ENCODE assay signal across 16 cellular contexts in genomic region chr11:70016666-70017347, GRCh38.
A peak's percentile ranks its signal among the peaks of the same experiment; 100 is the strongest.
DNase-seq lines count a peak whose midpoint lies in the region; ATAC-seq and TF ChIP-seq lines count a peak whose summit lies in the region.
"Had no signal": no experiment of that assay in that cellular context is flagged by ENCODE, and none has a peak within 500 bp of the region (broad histone marks: within the 10 kb centered on the region; RNA-seq: fewer than 3 reads in every experiment).

No MANE protein-coding gene starts in this region.

- DNase-seq in AG09319 (ENCODE audit: extremely low read depth, low read depth) (peak; percentile 23), LHCN-M2 (ENCODE audit: low read depth) (peak; percentile 43), brain microvascular endothelial cell (peak; percentile 36), kidney glomerular epithelial cell (lab: John Stamatoyannopoulos, UW) (peak; percentile 39), GM13977 (ENCODE audit: low spot score) (no peak), NCI-H1417 (lab: John Stamatoyannopoulos, UW) (no peak)
- no peak for DNase-seq in effector memory CD4-positive, alpha-beta T cell
- DNase-seq: activated CD4-positive, alpha-beta T cell treated with anti-CD3 and anti-CD28 coated beads for 4 hours; activated effector memory CD4-positive, alpha-beta T cell treated with Interleukin-2 at 50 U/mL for 16 hours; left colon; NCI-H1417 treated with DMSO at 0.1 percent for 48 hours; upper lobe of left lung had no signal

- in situ Hi-C loops in brain microvascular endothelial cell (cut with HindIII; ENCODE audit: low pct_ligation_motif_present, low sequenced_read_pairs), result no loop called here
- in situ Hi-C loops in GM13977 (cut with MboI; ENCODE audit: low pct_unique_long_range_greater_than_20kb, low sequenced_read_pairs, unreplicated experiment), result no loop called here

- no peaks in the 10 kb centered on the region for H3K4me1 Mint-ChIP-seq in stimulated activated memory B cell treated with anti-CD40 and anti-IgM and Interleukin-4, amounts not matched to agents 10 μg/mL and 1 μg/mL and 100 μg/mL, for 72 hours
- H3K4me1 Mint-ChIP-seq: B cell had no signal

- no peaks in the 10 kb centered on the region for H3K9me3 ChIP-seq in effector memory CD4-positive, alpha-beta T cell (ENCODE audit: control insufficient read depth, low read length)
- H3K9me3 ChIP-seq: upper lobe of left lung had no signal

- ATAC-seq in stimulated activated memory B cell treated with anti-CD40 and anti-IgM and Interleukin-4, amounts not matched to agents 10 μg/mL and 1 μg/mL and 100 μg/mL, for 72 hours, result no peak
- ATAC-seq: left colon had no signal

- no peak overlapping the region for H3K27ac Mint-ChIP-seq in stimulated activated memory B cell treated with anti-CD40 and anti-IgM and Interleukin-4, amounts not matched to agents 10 μg/mL and 1 μg/mL and 100 μg/mL, for 72 hours
- H3K27ac Mint-ChIP-seq: B cell had no signal

- H3K4me3 ChIP-seq in brain microvascular endothelial cell (ENCODE audit: low read depth, low read length), result no peak overlapping the region
- no peak overlapping the region for H3K4me3 ChIP-seq in effector memory CD4-positive, alpha-beta T cell (ENCODE audit: insufficient read depth, low read depth, low read length, poor library complexity, severe bottlenecking)
- H3K4me3 ChIP-seq: skin epidermis, upper lobe of left lung had no signal

- H3K9me3 Mint-ChIP-seq in stimulated activated memory B cell treated with anti-CD40 and anti-IgM and Interleukin-4, amounts not matched to agents 10 μg/mL and 1 μg/mL and 100 μg/mL, for 72 hours, result no peaks in the 10 kb centered on the region
- H3K9me3 Mint-ChIP-seq: neural crest cell had no signal

- H3K27ac ChIP-seq in brain microvascular endothelial cell, result no peak overlapping the region
- no peak overlapping the region for H3K27ac ChIP-seq in effector memory CD4-positive, alpha-beta T cell (ENCODE audit: insufficient read depth, low read length, poor library complexity, severe bottlenecking)
- H3K27ac ChIP-seq: upper lobe of left lung had no signal

- no peaks in the 10 kb centered on the region for H3K4me1 ChIP-seq in effector memory CD4-positive, alpha-beta T cell (ENCODE audit: control insufficient read depth, insufficient read depth, low read length, poor library complexity, severe bottlenecking)

- H3K4me3 Mint-ChIP-seq in stimulated activated memory B cell treated with anti-CD40 and anti-IgM and Interleukin-4, amounts not matched to agents 10 μg/mL and 1 μg/mL and 100 μg/mL, for 72 hours, result no peak overlapping the region
- H3K4me3 Mint-ChIP-seq: B cell, neural crest cell had no signal

- no peaks in the 10 kb centered on the region for H3K36me3 Mint-ChIP-seq in stimulated activated memory B cell treated with anti-CD40 and anti-IgM and Interleukin-4, amounts not matched to agents 10 μg/mL and 1 μg/mL and 100 μg/mL, for 72 hours

- H3K27me3 Mint-ChIP-seq in stimulated activated memory B cell treated with anti-CD40 and anti-IgM and Interleukin-4, amounts not matched to agents 10 μg/mL and 1 μg/mL and 100 μg/mL, for 72 hours, result peaks cover 36% of the 10 kb centered on the region

- H3K36me3 ChIP-seq in brain microvascular endothelial cell (replicated peaks), result no peaks in the 10 kb centered on the region
- no peaks in the 10 kb centered on the region for H3K36me3 ChIP-seq in effector memory CD4-positive, alpha-beta T cell (ENCODE audit: control insufficient read depth, insufficient read depth, low read length)
- H3K36me3 ChIP-seq: upper lobe of left lung had no signal

- TF ChIP-seq CTCF in AG09319 (IDR thresholded peaks at IDR 0.05; ENCODE audit: low read depth, low read length), result no peak
- no peak for TF ChIP-seq CTCF in brain microvascular endothelial cell (IDR thresholded peaks at IDR 0.05; ENCODE audit: low read depth, low read length, missing control alignments)
- no peak for TF ChIP-seq CTCF in GM13977 (IDR thresholded peaks at IDR 0.05; ENCODE audit: extremely low read depth, insufficient read depth, missing control alignments)

- H3K27me3 ChIP-seq in brain microvascular endothelial cell (replicated peaks), result no peaks in the 10 kb centered on the region
- no peaks in the 10 kb centered on the region for H3K27me3 ChIP-seq in effector memory CD4-positive, alpha-beta T cell (replicated peaks; ENCODE audit: control insufficient read depth, insufficient read depth, low read length, poor library complexity, severe bottlenecking)
- H3K27me3 ChIP-seq: upper lobe of left lung had no signal

Comparison
In these comparisons a context has a peak if more than half of its experiments do, and no peak if none do; other contexts are left out.
1. DNase-seq: peak in AG09319 (single experiment), LHCN-M2 (single experiment), brain microvascular endothelial cell (single experiment) and kidney glomerular epithelial cell (single experiment); none in GM13977 (single experiment), NCI-H1417 (0 of 3) and effector memory CD4-positive, alpha-beta T cell (0 of 3).